In the genomic region with DNA sequence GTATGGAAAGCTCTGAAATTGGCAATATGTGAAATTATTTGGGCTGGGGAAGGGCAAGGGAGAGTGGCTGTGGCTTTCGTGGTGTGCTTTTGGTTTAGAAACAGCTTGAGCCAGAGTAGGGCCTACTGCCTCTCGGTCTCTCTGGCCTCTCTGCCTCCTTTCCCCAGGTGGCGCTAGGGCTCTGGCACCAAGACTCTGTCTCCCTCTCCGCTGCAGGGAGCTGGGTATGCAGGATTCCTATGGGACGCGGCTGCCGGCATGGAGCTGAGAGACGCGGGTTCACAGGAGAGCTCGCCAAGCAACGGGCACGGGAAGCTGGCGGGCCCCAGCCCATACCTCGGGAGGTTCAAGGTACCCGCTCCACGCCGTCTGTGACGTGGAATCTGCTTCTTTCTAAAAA, we compare ENCODE assay signal across 15 cellular contexts.
DNase-seq lines count a peak whose midpoint lies in the region; ATAC-seq, FAIRE-seq and TF ChIP-seq lines count a peak whose summit lies in the region.
"Had no signal": no experiment of that assay in that cellular context is flagged by ENCODE, and none has a peak within 500 bp of the region (broad histone marks: within the 10 kb centered on the region; RNA-seq: fewer than 3 reads in every experiment).

No MANE protein-coding gene starts in this region.

- H3K79me2 ChIP-seq in GM12878 (ENCODE audit: control insufficient read depth, insufficient read depth, low read length) = no peaks in the 10 kb centered on the region

- H3K9me3 Mint-ChIP-seq in activated CD8-positive, alpha-beta T cell treated with anti-CD3 and anti-CD28 coated beads, Interleukin-2, amount 10 ng/mL, durations not matched to agents 7 days and 5 days (ENCODE audit: insufficient read depth) = no peaks in the 10 kb centered on the region
- H3K9me3 Mint-ChIP-seq: stimulated activated effector memory CD8-positive, alpha-beta T cell treated with anti-CD3 and anti-CD28 coated beads, Interleukin-12 subunit alpha, Interleukin-12 subunit beta, amount 100 ng/mL, for 72 hours had no signal

- H4K20me1 ChIP-seq in GM12878 (ENCODE audit: control insufficient read depth, insufficient read depth) = no peaks in the 10 kb centered on the region

- POLR2A ChIA-PET in GM12878 (lab: Charles Lee) = interaction anchor here (0.8 to 1.8 kb wide), 2 partner anchors 21 to 95 kb away, joined by 4 to 5 read pairs; no protein-coding TSS in a partner anchor
- POLR2A ChIA-PET in activated CD8-positive, alpha-beta T cell treated with anti-CD3 and anti-CD28 coated beads, Interleukin-2, amount 10 ng/mL, durations not matched to agents 7 days and 5 days (lab: Charles Lee) = no interaction called here

- H3K9ac ChIP-seq in GM12878 (ENCODE audit: control insufficient read depth, insufficient read depth, low read length) = no peak overlapping the region

- no peak for TF ChIP-seq POLR2A in GM12878 (IDR thresholded peaks at IDR 0.05; ENCODE audit: low read depth, low read length)

- H3K4me2 ChIP-seq in GM12878 (ENCODE audit: control insufficient read depth, insufficient read depth) = no peak overlapping the region

- RAD21 ChIA-PET in GM12878 (lab: Charles Lee; ENCODE audit: unreplicated experiment) = interaction anchor here (1.1 to 5.3 kb wide), 9 partner anchors 11 to 129 kb away, joined by 3 to 30 read pairs (median 4); no protein-coding TSS in a partner anchor

- no peaks in the 10 kb centered on the region; the same call in 2 of the 3 replicates for H3K9me3 ChIP-seq in GM12878 (replicated peaks; ENCODE audit: control insufficient read depth, insufficient read depth, low read length)

- peaks cover 4% of the 10 kb centered on the region for H3K27me3 Mint-ChIP-seq in activated CD8-positive, alpha-beta T cell treated with anti-CD3 and anti-CD28 coated beads, Interleukin-2, amount 10 ng/mL, durations not matched to agents 7 days and 5 days (ENCODE audit: low read depth)

- no TSS peak for BruUV-seq in GM12878 (replicated peaks; lab: Mats Ljungman, UMichigan)

- H3K36me3 ChIP-seq in GM12878 (ENCODE audit: control insufficient read depth in 2 of 2, insufficient read depth in 2 of 2, low read length in 1 of 2) = no peaks in the 10 kb centered on the region
- H3K36me3 ChIP-seq: cardiac muscle cell had no signal

- in situ Hi-C loops in GM12878 (cut with MboI) = no loop called here

- H3K27ac Mint-ChIP-seq in activated CD8-positive, alpha-beta T cell treated with anti-CD3 and anti-CD28 coated beads, Interleukin-2, amount 10 ng/mL, durations not matched to agents 7 days and 5 days = no peak overlapping the region
- H3K27ac Mint-ChIP-seq: stimulated activated effector memory CD8-positive, alpha-beta T cell treated with anti-CD3 and anti-CD28 coated beads, Interleukin-12 subunit alpha, Interleukin-12 subunit beta, amount 100 ng/mL, for 72 hours had no signal

- ATAC-seq in GM12878 (peak; percentile 7; the same call in 1 of the 3 replicates), sciatic nerve (no peak), HG03108 (IDR thresholded peaks at IDR 0.05; ENCODE audit: unreplicated experiment) (no peak)
- no peak for ATAC-seq in activated CD8-positive, alpha-beta T cell treated with anti-CD3 and anti-CD28 coated beads, Interleukin-2, amount 10 ng/mL, durations not matched to agents 7 days and 5 days

- peak; percentile 44 for DNase-seq in GF-D8 (lab: John Stamatoyannopoulos, UW)
- peak; percentile 72 for DNase-seq in MV-4-11 (lab: John Stamatoyannopoulos, UW)
- DNase-seq in GM12878 (ENCODE audit: low read depth, low spot score) = no peak
- peak; percentile 58 for DNase-seq in sciatic nerve (ENCODE audit: low spot score)
- DNase-seq in activated CD8-positive, alpha-beta T cell treated with anti-CD3 and anti-CD28 coated beads, Interleukin-2, amount 10 ng/mL, durations not matched to agents 7 days and 5 days = no peak
- no peak for DNase-seq in pons (ENCODE audit: low spot score)
- no peak for DNase-seq in stimulated activated CD4-positive, alpha-beta T cell treated with anti-CD3 and anti-CD28 coated beads, Interleukin-4, amount 100 ng/mL, for 4 hours
- DNase-seq: activated naive CD4-positive, alpha-beta T cell treated with anti-CD3 and anti-CD28 coated beads, Interleukin-2, amount 50 U/mL, for 16 hours; kidney glomerular epithelial cell; NCI-H1436; NCI-H526; stimulated activated CD4-positive, alpha-beta T cell treated with anti-CD3 and anti-CD28 coated beads, Interleukin-4, amount 100 ng/mL, for 1 hour had no signal

- no peak; a peak in 1 of 6 replicates for TF ChIP-seq CTCF in GM12878 (IDR thresholded peaks at IDR 0.05 in 2 of 3, conservative IDR thresholded peaks at IDR 0.05 in 1 of 3; ENCODE audit: control insufficient read depth in 2 of 3, extremely low read depth in 1 of 3, insufficient read depth in 1 of 3, low read depth in 3 of 3, low read length in 3 of 3)

- no peak for TF ChIP-seq RAD21 in GM12878 (IDR thresholded peaks at IDR 0.05; ENCODE audit: insufficient read depth, low read depth, low read length)

- SMC1A ChIA-PET in GM12878 (lab: Charles Lee; ENCODE audit: uncharacterized antibody, unreplicated experiment) = interaction anchor here (1.0 to 9.1 kb wide), 6 partner anchors 12 to 121 kb away, joined by 3 to 68 read pairs (median 9); no protein-coding TSS in a partner anchor

- no peak overlapping the region for H3K4me3 Mint-ChIP-seq in activated CD8-positive, alpha-beta T cell treated with anti-CD3 and anti-CD28 coated beads, Interleukin-2, amount 10 ng/mL, durations not matched to agents 7 days and 5 days

- H3K27me3 ChIP-seq in GM12878 (replicated peaks in 1 of 2; ENCODE audit: control insufficient read depth in 2 of 2, insufficient read depth in 2 of 2, low read length in 1 of 2) = no peaks in the 10 kb centered on the region; a peak in 1 of 4 replicates
- H3K27me3 ChIP-seq: cardiac muscle cell had no signal

- no peak overlapping the region for H3K27ac ChIP-seq in GM12878 (ENCODE audit: control insufficient read depth, insufficient read depth)
- H3K27ac ChIP-seq: cardiac muscle cell had no signal

- peaks cover 27% of the 10 kb centered on the region for H3K4me1 ChIP-seq in GM12878 (ENCODE audit: control insufficient read depth, insufficient read depth, low read length)

- WGBS in GM12878 (ENCODE audit: insufficient coverage, insufficient replicate concordance, low lambda C conversion rate, missing lambda C conversion rate) = 80% methylated on average over 18 of the region's 18 CpGs

- H2AFZ ChIP-seq in GM12878 (ENCODE audit: control insufficient read depth, low read depth, low read length) = no peak overlapping the region

- CTCF ChIA-PET in GM12878 (lab: Yijun Ruan, JAX) = interaction anchor here (1.1 to 2.7 kb wide), 6 partner anchors 11 to 299 kb away, joined by 3 to 7 read pairs (median 3); no protein-coding TSS in a partner anchor
- CTCF ChIA-PET in activated CD8-positive, alpha-beta T cell treated with anti-CD3 and anti-CD28 coated beads, Interleukin-2, amount 10 ng/mL, durations not matched to agents 7 days and 5 days (lab: Charles Lee) = interaction anchor here (1.1 to 2.9 kb wide), 3 partner anchors 22 to 377 kb away, joined by 4 to 11 read pairs (median 4); no protein-coding TSS in a partner anchor

- H3K36me3 Mint-ChIP-seq in activated CD8-positive, alpha-beta T cell treated with anti-CD3 and anti-CD28 coated beads, Interleukin-2, amount 10 ng/mL, durations not matched to agents 7 days and 5 days (ENCODE audit: low read depth) = peaks cover 4% of the 10 kb centered on the region

- intact Hi-C loops in GM12878 (cut with micrococcal nuclease; ENCODE audit: unreplicated experiment) (loop anchor here (10.0 kb wide), 1 partner anchor 560 kb away; no protein-coding TSS in a partner anchor), sciatic nerve (cut with DNase I) (no loop called here)

- H3K4me3 ChIP-seq in GM12878 = no peak overlapping the region
- H3K4me3 ChIP-seq: cardiac muscle cell had no signal

- TF ChIP-seq EP300 in GM12878 (IDR thresholded peaks at IDR 0.05; ENCODE audit: borderline replicate concordance in 1 of 2, control insufficient read depth in 1 of 2, low read depth in 2 of 2, low read length in 2 of 2) = no peak

- H3K4me1 Mint-ChIP-seq in activated CD8-positive, alpha-beta T cell treated with anti-CD3 and anti-CD28 coated beads, Interleukin-2, amount 10 ng/mL, durations not matched to agents 7 days and 5 days (ENCODE audit: low read depth) = peaks cover 62% of the 10 kb centered on the region

- FAIRE-seq in GM12878 (lab: Jason Lieb, UNC) = no peak

TF ChIP-seq in GM12878, 131 proteins besides CTCF, POLR2A, EP300 and RAD21:
- TF ChIP-seq EGR1 (IDR thresholded peaks at IDR 0.05; ENCODE audit: borderline replicate concordance in 1 of 2, low read depth in 2 of 2, low read length in 2 of 2) (no peak), NRF1 (conservative IDR thresholded peaks at IDR 0.05; ENCODE audit: low read depth, low read length) (no peak)

Comparison
In these comparisons a context has a peak if more than half of its experiments do, and no peak if none do; other contexts are left out.
1. DNase-seq: peak in GF-D8 (single experiment), MV-4-11 (single experiment) and sciatic nerve (single experiment); none in GM12878 (single experiment), activated CD8-positive, alpha-beta T cell treated with anti-CD3 and anti-CD28 coated beads, Interleukin-2, amount 10 ng/mL, durations not matched to agents 7 days and 5 days (single experiment), pons (single experiment) and stimulated activated CD4-positive, alpha-beta T cell treated with anti-CD3 and anti-CD28 coated beads, Interleukin-4, amount 100 ng/mL, for 4 hours (0 of 2).